ENCODE assay signal across 26 cellular contexts in the genomic region with DNA sequence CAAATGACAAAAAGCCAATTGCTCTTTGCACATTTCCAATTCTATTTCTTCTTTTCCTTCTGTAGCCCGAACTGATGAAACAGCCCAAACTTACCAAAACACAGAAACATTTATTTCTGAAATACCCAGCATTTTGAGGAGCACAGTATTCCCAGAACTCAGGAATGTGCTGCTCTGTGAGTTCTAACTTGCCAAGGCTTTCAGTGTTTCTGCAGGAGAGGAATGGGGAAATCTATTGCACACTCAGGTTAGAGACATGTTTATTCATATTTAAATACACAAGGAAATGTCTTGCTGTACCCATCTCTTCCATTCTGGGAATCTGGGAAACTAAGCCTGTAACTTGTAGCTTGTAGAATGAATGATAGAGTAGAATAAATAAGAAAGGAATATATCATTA. TPM values are rescaled to one million over a fixed set of nuclear protein-coding genes. Genes with fewer than 3 reads are reported as not detected.
"Had no signal": no experiment of that assay in that cellular context is flagged by ENCODE, and none has a peak within 500 bp of the region (broad histone marks: within the 10 kb centered on the region; RNA-seq: fewer than 3 reads in every experiment).

No MANE protein-coding gene starts in this region.

- H3K27me3 Mint-ChIP-seq: stimulated activated naive B cell treated with anti-CD40 and anti-IgM and Interleukin-4, amounts not matched to agents 10 μg/mL and 1 μg/mL and 100 μg/mL, for 72 hours; stimulated activated naive CD8-positive, alpha-beta T cell treated with anti-CD3 and anti-CD28 coated beads, Interleukin-15, amount 100 ng/mL, for 72 hours had no signal

- H3K9me3 Mint-ChIP-seq: stimulated activated naive B cell treated with anti-CD40 and anti-IgM and Interleukin-4, amounts not matched to agents 10 μg/mL and 1 μg/mL and 100 μg/mL, for 72 hours; stimulated activated naive CD8-positive, alpha-beta T cell treated with anti-CD3 and anti-CD28 coated beads, Interleukin-15, amount 100 ng/mL, for 72 hours had no signal

- H3K4me3 Mint-ChIP-seq: immature natural killer cell; naive thymus-derived CD8-positive, alpha-beta T cell; stimulated activated naive B cell treated with anti-CD40 and anti-IgM and Interleukin-4, amounts not matched to agents 10 μg/mL and 1 μg/mL and 100 μg/mL, for 72 hours; stimulated activated naive CD8-positive, alpha-beta T cell treated with anti-CD3 and anti-CD28 coated beads, Interleukin-15, amount 100 ng/mL, for 72 hours had no signal

- H3K4me3 ChIP-seq: esophagus squamous epithelium, gastroesophageal sphincter, mucosa of descending colon, skin epidermis, testis, tibial nerve, upper lobe of right lung had no signal

- H3K27ac ChIP-seq: esophagus squamous epithelium, gastroesophageal sphincter, neutrophil, testis, tibial nerve, upper lobe of right lung had no signal

- H3K4me1 ChIP-seq: gastroesophageal sphincter, testis, tibial nerve, upper lobe of right lung had no signal

- ATAC-seq: gastroesophageal sphincter; mucosa of descending colon; naive thymus-derived CD8-positive, alpha-beta T cell; sciatic nerve; stimulated activated naive B cell treated with anti-CD40 and anti-IgM and Interleukin-4, amounts not matched to agents 10 μg/mL and 1 μg/mL and 100 μg/mL, for 72 hours; stimulated activated naive CD8-positive, alpha-beta T cell treated with anti-CD3 and anti-CD28 coated beads, Interleukin-15, amount 100 ng/mL, for 72 hours; upper lobe of right lung had no signal

- H3K9me3 ChIP-seq: esophagus squamous epithelium, gastroesophageal sphincter, mucosa of descending colon, neutrophil, testis, tibial nerve, upper lobe of right lung had no signal

- H3K27ac Mint-ChIP-seq: immature natural killer cell; naive thymus-derived CD8-positive, alpha-beta T cell; stimulated activated naive B cell treated with anti-CD40 and anti-IgM and Interleukin-4, amounts not matched to agents 10 μg/mL and 1 μg/mL and 100 μg/mL, for 72 hours; stimulated activated naive CD8-positive, alpha-beta T cell treated with anti-CD3 and anti-CD28 coated beads, Interleukin-15, amount 100 ng/mL, for 72 hours had no signal

- H3K36me3 ChIP-seq: esophagus squamous epithelium, gastroesophageal sphincter, neutrophil, tibial nerve, upper lobe of right lung had no signal

- DNase-seq: effector memory CD4-positive, alpha-beta T cell; esophagus squamous epithelium; glutamatergic neuron; immature natural killer cell; kidney; mucosa of descending colon; naive thymus-derived CD8-positive, alpha-beta T cell; posterior cingulate gyrus; stimulated activated CD4-positive, alpha-beta T cell treated with anti-CD3 and anti-CD28 coated beads, Interleukin-2, amount 100 ng/mL, for 24 hours; stimulated activated CD4-positive, alpha-beta T cell treated with anti-CD3 and anti-CD28 coated beads, Interleukin-4, amount 100 ng/mL, for 4 hours; stimulated activated naive B cell treated with anti-CD40 and anti-IgM and Interleukin-4, amounts not matched to agents 10 μg/mL and 1 μg/mL and 100 μg/mL, for 72 hours; stimulated activated naive CD8-positive, alpha-beta T cell treated with anti-CD3 and anti-CD28 coated beads, Interleukin-15, amount 100 ng/mL, for 72 hours; testis; upper lobe of right lung had no signal

- H3K27me3 ChIP-seq: esophagus squamous epithelium, gastroesophageal sphincter, neutrophil, testis, tibial nerve, upper lobe of right lung had no signal

- H3K36me3 Mint-ChIP-seq: immature natural killer cell; naive thymus-derived CD8-positive, alpha-beta T cell; stimulated activated naive B cell treated with anti-CD40 and anti-IgM and Interleukin-4, amounts not matched to agents 10 μg/mL and 1 μg/mL and 100 μg/mL, for 72 hours had no signal

- H3K4me1 Mint-ChIP-seq: immature natural killer cell; naive thymus-derived CD8-positive, alpha-beta T cell; stimulated activated naive B cell treated with anti-CD40 and anti-IgM and Interleukin-4, amounts not matched to agents 10 μg/mL and 1 μg/mL and 100 μg/mL, for 72 hours; stimulated activated naive CD8-positive, alpha-beta T cell treated with anti-CD3 and anti-CD28 coated beads, Interleukin-15, amount 100 ng/mL, for 72 hours had no signal

RNA-seq across cellular contexts. Expression of a gene that starts 10.7 kb away (rescaled TPM):
- total RNA-seq: epithelial cell of proximal tubule; fibroblast of villous mesenchyme; kidney; liver; mucosa of descending colon; naive thymus-derived CD8-positive, alpha-beta T cell; osteocyte; pulmonary artery endothelial cell; sciatic nerve; subcutaneous adipose tissue; tibial nerve; upper lobe of right lung had no signal
- polyA plus RNA-seq: immature natural killer cell; naive thymus-derived CD8-positive, alpha-beta T cell; neural cell had no signal
